Comparison of ENCODE assay signal across 28 cellular contexts in the genomic region with DNA sequence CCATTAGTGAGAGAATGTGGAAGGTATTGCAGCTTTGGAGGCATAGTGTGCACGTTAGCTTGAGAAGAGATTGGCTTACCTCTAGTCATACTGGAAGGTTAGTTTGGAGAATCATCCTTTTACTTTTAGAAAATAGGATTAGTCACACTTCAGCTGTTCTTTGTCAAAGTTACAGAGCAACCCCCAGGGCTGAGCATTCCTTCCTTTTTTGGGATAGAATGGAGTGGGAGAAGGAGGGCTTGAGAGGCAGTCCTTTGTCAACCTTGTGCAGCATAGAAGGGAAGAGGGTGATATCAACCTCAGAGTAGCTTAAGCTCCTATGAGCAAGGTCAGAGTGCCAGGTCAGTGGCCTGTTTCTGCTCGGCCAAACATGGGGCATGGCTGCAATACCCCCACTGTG.
"Had no signal": no experiment of that assay in that cellular context is flagged by ENCODE, and none has a peak within 500 bp of the region (broad histone marks: within the 10 kb centered on the region; RNA-seq: fewer than 3 reads in every experiment).

No MANE protein-coding gene starts in this region.

- H3K4me3 ChIP-seq: pancreas, prostate gland, right atrium auricular region, right lobe of liver, sigmoid colon, stomach, thoracic aorta, thyroid gland, tibial nerve, upper lobe of left lung, vagina had no signal

- H3K4me1 ChIP-seq: pancreas, prostate gland, right atrium auricular region, right lobe of liver, sigmoid colon, stomach, thyroid gland, tibial nerve, upper lobe of left lung, vagina had no signal

- H3K9me3 Mint-ChIP-seq: naive thymus-derived CD8-positive, alpha-beta T cell; natural killer cell treated with Interleukin-12 subunit alpha and Interleukin-12 subunit beta and Interleukin-15 and Interleukin-18, amount 100 ng/mL, for 72 hours; nephron progenitor cell; neural crest cell; stimulated activated effector memory CD8-positive, alpha-beta T cell treated with anti-CD3 and anti-CD28 coated beads, Interleukin-12 subunit alpha, Interleukin-12 subunit beta, amount 100 ng/mL, for 72 hours; stimulated activated naive B cell treated with anti-CD40 and anti-IgM and Interleukin-4, amounts not matched to agents 10 μg/mL and 1 μg/mL and 100 μg/mL, for 72 hours; stimulated activated naive CD8-positive, alpha-beta T cell treated with anti-CD3 and anti-CD28 coated beads, Interleukin-15, Interleukin-2, amounts not matched to agents 100 ng/mL and 50 ng/mL, for 24 hours had no signal

- DNase-seq: naive thymus-derived CD8-positive, alpha-beta T cell; nephron progenitor cell; nucleus accumbens; pancreas; retina; right lobe of liver; sigmoid colon; small intestine; stimulated activated CD4-positive, alpha-beta T cell treated with anti-CD3 and anti-CD28 coated beads, Interleukin-15, amount 100 ng/mL, for 24 hours; stimulated activated CD4-positive, alpha-beta T cell treated with anti-CD3 and anti-CD28 coated beads, Interleukin-2, amount 100 ng/mL, for 24 hours; stimulated activated CD4-positive, alpha-beta T cell treated with anti-CD3 and anti-CD28 coated beads, Interleukin-2, amount 100 ng/mL, for 48 hours; stimulated activated CD4-positive, alpha-beta T cell treated with anti-CD3 and anti-CD28 coated beads, Interleukin-4, amount 100 ng/mL, for 24 hours; stimulated activated naive B cell treated with anti-CD40 and anti-IgM and Interleukin-4, amounts not matched to agents 10 μg/mL and 1 μg/mL and 100 μg/mL, for 72 hours; stimulated activated naive CD4-positive, alpha-beta T cell treated with Interleukin-2 at 50 U/mL for 16 hours; stomach; thyroid gland; trophoblast cell; upper lobe of left lung had no signal

- H3K36me3 ChIP-seq: neutrophil, pancreas, prostate gland, right atrium auricular region, right lobe of liver, sigmoid colon, stomach, thoracic aorta, thyroid gland, tibial nerve, upper lobe of left lung, vagina had no signal

- H3K4me1 Mint-ChIP-seq: naive thymus-derived CD8-positive, alpha-beta T cell; stimulated activated effector memory CD8-positive, alpha-beta T cell treated with anti-CD3 and anti-CD28 coated beads, Interleukin-12 subunit alpha, Interleukin-12 subunit beta, amount 100 ng/mL, for 72 hours; stimulated activated naive B cell treated with anti-CD40 and anti-IgM and Interleukin-4, amounts not matched to agents 10 μg/mL and 1 μg/mL and 100 μg/mL, for 72 hours had no signal

- ATAC-seq: naive thymus-derived CD8-positive, alpha-beta T cell; natural killer cell treated with Interleukin-12 subunit alpha and Interleukin-12 subunit beta and Interleukin-15 and Interleukin-18, amount 100 ng/mL, for 72 hours; pancreas; right lobe of liver; stimulated activated effector memory CD8-positive, alpha-beta T cell treated with anti-CD3 and anti-CD28 coated beads, Interleukin-12 subunit alpha, Interleukin-12 subunit beta, amount 100 ng/mL, for 72 hours; stimulated activated naive B cell treated with anti-CD40 and anti-IgM and Interleukin-4, amounts not matched to agents 10 μg/mL and 1 μg/mL and 100 μg/mL, for 72 hours had no signal

- H3K27me3 ChIP-seq: neutrophil, right atrium auricular region, right lobe of liver, stomach, thyroid gland, upper lobe of left lung, vagina had no signal

- H3K9me3 ChIP-seq: neutrophil, pancreas, prostate gland, right atrium auricular region, right lobe of liver, sigmoid colon, stomach, thoracic aorta, thyroid gland, tibial nerve, upper lobe of left lung, vagina had no signal

- H3K27me3 Mint-ChIP-seq: naive thymus-derived CD8-positive, alpha-beta T cell; stimulated activated naive CD8-positive, alpha-beta T cell treated with anti-CD3 and anti-CD28 coated beads, Interleukin-15, Interleukin-2, amounts not matched to agents 100 ng/mL and 50 ng/mL, for 24 hours had no signal

- H3K36me3 Mint-ChIP-seq: naive thymus-derived CD8-positive, alpha-beta T cell; natural killer cell treated with Interleukin-12 subunit alpha and Interleukin-12 subunit beta and Interleukin-15 and Interleukin-18, amount 100 ng/mL, for 72 hours; stimulated activated effector memory CD8-positive, alpha-beta T cell treated with anti-CD3 and anti-CD28 coated beads, Interleukin-12 subunit alpha, Interleukin-12 subunit beta, amount 100 ng/mL, for 72 hours; stimulated activated naive B cell treated with anti-CD40 and anti-IgM and Interleukin-4, amounts not matched to agents 10 μg/mL and 1 μg/mL and 100 μg/mL, for 72 hours had no signal

- H3K27ac Mint-ChIP-seq: naive thymus-derived CD8-positive, alpha-beta T cell; natural killer cell treated with Interleukin-12 subunit alpha and Interleukin-12 subunit beta and Interleukin-15 and Interleukin-18, amount 100 ng/mL, for 72 hours; nephron progenitor cell; stimulated activated effector memory CD8-positive, alpha-beta T cell treated with anti-CD3 and anti-CD28 coated beads, Interleukin-12 subunit alpha, Interleukin-12 subunit beta, amount 100 ng/mL, for 72 hours; stimulated activated naive B cell treated with anti-CD40 and anti-IgM and Interleukin-4, amounts not matched to agents 10 μg/mL and 1 μg/mL and 100 μg/mL, for 72 hours; stimulated activated naive CD8-positive, alpha-beta T cell treated with anti-CD3 and anti-CD28 coated beads, Interleukin-15, Interleukin-2, amounts not matched to agents 100 ng/mL and 50 ng/mL, for 24 hours had no signal

- H3K27ac ChIP-seq: neutrophil, pancreas, prostate gland, right atrium auricular region, right lobe of liver, sigmoid colon, stomach, thoracic aorta, thyroid gland, tibial nerve, upper lobe of left lung, vagina had no signal

- H3K4me3 Mint-ChIP-seq: naive thymus-derived CD8-positive, alpha-beta T cell; natural killer cell treated with Interleukin-12 subunit alpha and Interleukin-12 subunit beta and Interleukin-15 and Interleukin-18, amount 100 ng/mL, for 72 hours; nephron progenitor cell; neural crest cell; stimulated activated effector memory CD8-positive, alpha-beta T cell treated with anti-CD3 and anti-CD28 coated beads, Interleukin-12 subunit alpha, Interleukin-12 subunit beta, amount 100 ng/mL, for 72 hours; stimulated activated naive B cell treated with anti-CD40 and anti-IgM and Interleukin-4, amounts not matched to agents 10 μg/mL and 1 μg/mL and 100 μg/mL, for 72 hours; stimulated activated naive CD8-positive, alpha-beta T cell treated with anti-CD3 and anti-CD28 coated beads, Interleukin-15, Interleukin-2, amounts not matched to agents 100 ng/mL and 50 ng/mL, for 24 hours had no signal
